ENCODE assay signal across 8 cellular contexts in the genomic region with DNA sequence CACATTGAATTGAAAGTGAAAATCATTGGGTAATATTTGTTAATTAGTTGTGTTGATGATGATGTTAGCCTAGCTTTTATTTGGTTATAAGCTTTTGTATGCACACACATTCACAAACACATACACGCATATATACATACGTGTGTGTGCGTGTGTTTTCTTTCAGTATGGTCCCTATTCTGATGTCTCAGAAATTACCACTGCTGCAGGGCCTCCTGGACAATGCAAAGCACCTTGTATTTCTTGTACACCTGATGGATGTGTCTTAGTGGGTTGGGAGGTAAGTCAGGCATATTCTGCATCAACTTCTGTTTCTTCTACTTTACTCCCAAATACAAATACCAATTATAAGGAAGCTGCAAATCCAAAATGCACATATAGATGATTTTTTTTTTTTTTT.
"Had no signal": no experiment of that assay in that cellular context is flagged by ENCODE, and none has a peak within 500 bp of the region (broad histone marks: within the 10 kb centered on the region; RNA-seq: fewer than 3 reads in every experiment).

No MANE protein-coding gene starts in this region.

- H3K4me3 ChIP-seq: GM12878 had no signal

- ATAC-seq: GM12878 had no signal

- DNase-seq: GDM1, GF-D8 had no signal

- FAIRE-seq: G401.6, GM12878, GM12891, GM12892, GM18507, GM19239 had no signal
